In the genomic region with DNA sequence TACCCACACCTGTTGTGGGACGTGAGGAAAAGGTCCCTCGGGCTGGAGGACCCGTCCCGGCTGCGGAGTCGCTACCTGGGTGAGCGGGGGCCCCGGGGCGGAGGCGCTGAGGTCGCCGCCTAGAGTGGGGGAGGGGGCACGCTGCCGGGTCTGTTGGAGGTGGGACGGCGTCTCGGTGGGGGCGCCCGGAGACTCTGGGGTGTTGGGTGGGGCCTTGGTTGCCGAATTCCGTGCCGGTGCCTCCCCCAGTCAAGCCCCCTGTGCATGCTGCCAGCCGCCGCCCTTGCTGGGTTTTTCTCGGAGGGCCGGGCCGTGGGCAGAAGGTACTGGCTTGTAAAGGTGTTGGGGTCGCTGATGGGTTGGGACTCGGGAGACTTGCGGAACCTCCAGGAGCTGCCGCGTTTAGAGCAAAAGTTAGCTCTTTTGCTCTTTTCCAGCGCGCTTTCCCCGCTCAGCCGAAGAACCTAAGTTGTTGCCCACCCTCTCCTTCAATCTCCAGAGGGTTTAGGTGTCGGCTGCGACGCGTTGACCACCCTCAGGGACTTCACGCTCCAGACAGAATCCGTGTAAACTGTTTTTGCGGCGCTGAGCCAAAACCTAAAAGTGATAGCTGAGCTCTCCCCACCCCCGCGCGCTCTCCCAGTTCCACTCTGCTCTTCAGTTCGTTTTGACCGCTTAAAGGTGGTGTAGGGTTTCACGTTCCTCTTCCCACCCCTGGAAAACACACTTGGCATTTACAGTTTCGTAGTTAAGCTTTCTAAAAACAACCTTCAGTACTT, we compare ENCODE assay signal across 8 cellular contexts. TPM values are rescaled to one million over a fixed set of nuclear protein-coding genes. Genes with fewer than 3 reads are reported as not detected.
DNase-seq lines count a peak whose midpoint lies in the region; ATAC-seq lines count a peak whose summit lies in the region.

A gene (minus strand): TSS at position 143 of the 779 bp plus-strand sequence. CDS start 1,231 bp downstream, outside the sequence.

- ATAC-seq in GM18907 (IDR thresholded peaks at IDR 0.05; ENCODE audit: unreplicated experiment) = peak; percentile 21
- peak; percentile 16 for ATAC-seq in HG03432 (IDR thresholded peaks at IDR 0.05; ENCODE audit: unreplicated experiment)

- POLR2A ChIA-PET in activated CD4-positive, alpha-beta memory T cell treated with anti-CD3 and anti-CD28 coated beads, Interleukin-2, amount 10 ng/mL, durations not matched to agents 7 days and 5 days (lab: Charles Lee) = interaction anchor here (0.6 to 4.4 kb wide), 22 partner anchors 10 to 1771 kb away, joined by 3 to 67 read pairs (median 4); a partner anchor contains a TSS

- H3K9me3 ChIP-seq in effector memory CD4-positive, alpha-beta T cell (ENCODE audit: control insufficient read depth, low read length) = no peaks in the 10 kb centered on the region

- H3K4me1 Mint-ChIP-seq in activated CD4-positive, alpha-beta memory T cell treated with anti-CD3 and anti-CD28 coated beads, Interleukin-2, amount 10 ng/mL, durations not matched to agents 7 days and 5 days = peaks cover 32% of the 10 kb centered on the region

- H3K27me3 ChIP-seq in effector memory CD4-positive, alpha-beta T cell (replicated peaks; ENCODE audit: control insufficient read depth, insufficient read depth, low read length, poor library complexity, severe bottlenecking) = no peaks in the 10 kb centered on the region

- CTCF ChIA-PET in activated CD4-positive, alpha-beta memory T cell treated with anti-CD3 and anti-CD28 coated beads, Interleukin-2, amount 10 ng/mL, durations not matched to agents 7 days and 5 days (lab: Charles Lee) = interaction anchor here (0.8 to 4.3 kb wide), 2 partner anchors 221 to 305 kb away, joined by 4 to 27 read pairs; no protein-coding TSS in a partner anchor

- H3K27ac ChIP-seq in effector memory CD4-positive, alpha-beta T cell (ENCODE audit: insufficient read depth, low read length, poor library complexity, severe bottlenecking) = peak within 1 kb of the TSS; percentile 92

- H3K27ac Mint-ChIP-seq in activated CD4-positive, alpha-beta memory T cell treated with anti-CD3 and anti-CD28 coated beads, Interleukin-2, amount 10 ng/mL, durations not matched to agents 7 days and 5 days = peak within 1 kb of the TSS; percentile 93

- no peaks in the 10 kb centered on the region for H3K27me3 Mint-ChIP-seq in activated CD4-positive, alpha-beta memory T cell treated with anti-CD3 and anti-CD28 coated beads, Interleukin-2, amount 10 ng/mL, durations not matched to agents 7 days and 5 days

- peaks cover 4% of the 10 kb centered on the region for H3K4me1 ChIP-seq in effector memory CD4-positive, alpha-beta T cell (ENCODE audit: control insufficient read depth, insufficient read depth, low read length, poor library complexity, severe bottlenecking)

- H3K4me3 ChIP-seq in effector memory CD4-positive, alpha-beta T cell (ENCODE audit: insufficient read depth, low read depth, low read length, poor library complexity, severe bottlenecking) = peak within 1 kb of the TSS; percentile 79

- peak within 1 kb of the TSS; percentile 88 for H3K4me3 Mint-ChIP-seq in activated CD4-positive, alpha-beta memory T cell treated with anti-CD3 and anti-CD28 coated beads, Interleukin-2, amount 10 ng/mL, durations not matched to agents 7 days and 5 days

- H3K36me3 Mint-ChIP-seq in activated CD4-positive, alpha-beta memory T cell treated with anti-CD3 and anti-CD28 coated beads, Interleukin-2, amount 10 ng/mL, durations not matched to agents 7 days and 5 days (ENCODE audit: low read depth) = no peaks in the 10 kb centered on the region

- no peaks in the 10 kb centered on the region for H3K9me3 Mint-ChIP-seq in activated CD4-positive, alpha-beta memory T cell treated with anti-CD3 and anti-CD28 coated beads, Interleukin-2, amount 10 ng/mL, durations not matched to agents 7 days and 5 days

- DNase-seq in ACHN (peak; percentile 74), NCI-H748 treated with DMSO at 0.1 percent for 48 hours (lab: John Stamatoyannopoulos, UW) (peak; percentile 53), medulla oblongata (ENCODE audit: extremely low spot score) (peak; percentile 78)
- DNase-seq in activated CD4-positive, alpha-beta memory T cell treated with anti-CD3 and anti-CD28 coated beads, Interleukin-2, amount 10 ng/mL, durations not matched to agents 7 days and 5 days = peak; percentile 50
- DNase-seq in effector memory CD4-positive, alpha-beta T cell = peak; percentile 39 to 52 (median 40)
- DNase-seq in stimulated activated CD4-positive, alpha-beta T cell treated with anti-CD3 and anti-CD28 coated beads, TNF-alpha, amount 100 ng/mL, for 48 hours (ENCODE audit: low read depth in 3 of 3) = peak; percentile 22 to 57 (median 30)

- H3K36me3 ChIP-seq in effector memory CD4-positive, alpha-beta T cell (ENCODE audit: control insufficient read depth, insufficient read depth, low read length) = no peaks in the 10 kb centered on the region

- in situ Hi-C loops in ACHN (cut with HindIII; ENCODE audit: low pct_ligation_motif_present, low pct_unique_long_range_greater_than_20kb, low sequenced_read_pairs) = no loop called here

RNA-seq across cellular contexts. Expression of the gene that starts here (rescaled TPM):
- total RNA-seq in activated CD4-positive, alpha-beta memory T cell treated with anti-CD3 and anti-CD28 coated beads, Interleukin-2, amount 10 ng/mL, durations not matched to agents 7 days and 5 days = 10 to 100 TPM; 61.4 to 61.5 TPM

Comparison
In these comparisons a context has a peak if more than half of its experiments do, and no peak if none do; other contexts are left out.
1. Peak in every context shown above with its lines: DNase-seq, ATAC-seq, H3K4me3 ChIP-seq and H3K27ac ChIP-seq.